In genomic region chr13:31051999-31052398, GRCh38 we compare ENCODE assay signal across 14 cellular contexts.
DNase-seq lines count a peak whose midpoint lies in the region; ATAC-seq, FAIRE-seq and TF ChIP-seq lines count a peak whose summit lies in the region.
"Had no signal": no experiment of that assay in that cellular context is flagged by ENCODE, and none has a peak within 500 bp of the region (broad histone marks: within the 10 kb centered on the region; RNA-seq: fewer than 3 reads in every experiment).

No MANE protein-coding gene starts in this region.

- H3K4me3 ChIP-seq in HepG2 (replicated peaks in 1 of 3; ENCODE audit: insufficient read depth in 1 of 3, low read depth in 2 of 3, low read length in 3 of 3) (no peak overlapping the region), right lobe of liver (no peak overlapping the region), SK-N-SH (ENCODE audit: low read depth in 2 of 2, low read length in 1 of 2) (no peak overlapping the region), stomach (no peak overlapping the region)
- H3K4me3 ChIP-seq: lower lobe of right lung, Peyer's patch had no signal

- TF ChIP-seq CTCF in HepG2 (CRISPR knock-in tag; IDR thresholded peaks at IDR 0.05) (no peak), right lobe of liver (IDR thresholded peaks at IDR 0.05) (no peak), SK-N-SH (IDR thresholded peaks at IDR 0.05) (peak; percentile 30), endothelial cell (IDR thresholded peaks at IDR 0.05; ENCODE audit: unreplicated experiment) (no peak), type B pancreatic cell (conservative IDR thresholded peaks at IDR 0.05) (peak; percentile 39), stomach (IDR thresholded peaks at IDR 0.05) (no peak)

- H3K36me3 ChIP-seq in HepG2 (replicated peaks in 1 of 2; ENCODE audit: control insufficient read depth in 1 of 2, insufficient read depth in 2 of 2, low read length in 2 of 2) (no peaks in the 10 kb centered on the region), right lobe of liver (no peaks in the 10 kb centered on the region), SK-N-SH (replicated peaks in 1 of 2; ENCODE audit: control insufficient read depth in 1 of 2, insufficient read depth in 2 of 2, low read length in 1 of 2) (no peaks in the 10 kb centered on the region), stomach (no peaks in the 10 kb centered on the region)
- H3K36me3 ChIP-seq: lower lobe of right lung, Peyer's patch had no signal

- FAIRE-seq in HepG2 (lab: Jason Lieb, UNC) = no peak

- H2AFZ ChIP-seq in HepG2 (ENCODE audit: low read length) (no peak overlapping the region), SK-N-SH (ENCODE audit: low read depth) (no peak overlapping the region)

- CTCF ChIA-PET in HepG2 (lab: Yijun Ruan, JAX; ENCODE audit: low intra/inter-chr PET ratio, low total read pairs) (no interaction called here), SK-N-SH (lab: Yijun Ruan, JAX) (interaction anchor here (0.8 to 4.0 kb wide), 4 partner anchors 15 to 185 kb away, joined by 3 to 20 read pairs (median 3); no protein-coding TSS in a partner anchor)

- H3F3A ChIP-seq in SK-N-SH (replicated peaks; ENCODE audit: insufficient read depth) = peaks cover 11% of the 10 kb centered on the region

- WGBS in HepG2 (ENCODE audit: low lambda C conversion rate) = 30% methylated on average over 7 of the region's 8 CpGs
- 69% methylated on average over 8 of the region's 8 CpGs for WGBS in right lobe of liver (ENCODE audit: insufficient coverage, low coverage, low lambda C conversion rate, missing lambda C conversion rate)
- 97% methylated on average over 8 of the region's 8 CpGs for WGBS in SK-N-SH (ENCODE audit: low lambda C conversion rate)
- WGBS in stomach, 5 donors = 73 to 87% (median 85%) methylated on average over 8 of the region's 8 CpGs

- ATAC-seq in HepG2 (peak; percentile 57; the same call in 2 of the 3 replicates), right lobe of liver (no peak), GM19351 (IDR thresholded peaks at IDR 0.05; ENCODE audit: unreplicated experiment) (no peak), HG03025 (IDR thresholded peaks at IDR 0.05; ENCODE audit: low FRiP score, unreplicated experiment) (no peak)
- ATAC-seq: lower lobe of right lung had no signal

- H3K27ac Mint-ChIP-seq in endothelial cell (ENCODE audit: unreplicated experiment) = no peak overlapping the region
- H3K27ac Mint-ChIP-seq in type B pancreatic cell = no peak overlapping the region
- H3K27ac Mint-ChIP-seq: nephron had no signal

- H4K20me1 ChIP-seq in HepG2 (ENCODE audit: insufficient read depth, low read length) (no peaks in the 10 kb centered on the region), SK-N-SH (ENCODE audit: insufficient read depth) (no peaks in the 10 kb centered on the region)

- peaks cover 3% of the 10 kb centered on the region for H3K27me3 Mint-ChIP-seq in endothelial cell (ENCODE audit: unreplicated experiment)
- H3K27me3 Mint-ChIP-seq in type B pancreatic cell = peaks cover 21% of the 10 kb centered on the region

- no peak overlapping the region for H3K27ac ChIP-seq in HepG2 (ENCODE audit: extremely low read length, insufficient read depth, low read length)
- no peak overlapping the region for H3K27ac ChIP-seq in right lobe of liver
- H3K27ac ChIP-seq in SK-N-SH (ENCODE audit: low read depth in 2 of 2, low read length in 1 of 2) = no peak overlapping the region
- no peak overlapping the region for H3K27ac ChIP-seq in stomach
- H3K27ac ChIP-seq: lower lobe of right lung, Peyer's patch had no signal

- no peaks in the 10 kb centered on the region for H3K9me2 ChIP-seq in SK-N-SH

- H3K9ac ChIP-seq in HepG2 (ENCODE audit: insufficient read depth, low read depth, low read length) (no peak overlapping the region), SK-N-SH (no peak overlapping the region)

- H3K27me3 ChIP-seq in HepG2 (ENCODE audit: control insufficient read depth in 1 of 2, insufficient read depth in 2 of 2, low read length in 2 of 2) = peaks cover 0 to 10% of the 10 kb centered on the region in 2 experiments; a peak in 2 of 5 replicates
- no peaks in the 10 kb centered on the region for H3K27me3 ChIP-seq in right lobe of liver
- H3K27me3 ChIP-seq in SK-N-SH (ENCODE audit: insufficient read depth) = no peaks in the 10 kb centered on the region
- peaks cover 0 to 6% (median 0%) of the 10 kb centered on the region in 3 donors for H3K27me3 ChIP-seq in stomach
- H3K27me3 ChIP-seq: Peyer's patch had no signal

- DNase-seq in HepG2 (ENCODE audit: low spot score) (no peak), right lobe of liver (no peak), SK-N-SH (no peak), endothelial cell (ENCODE audit: low spot score) (peak; percentile 19), type B pancreatic cell (ENCODE audit: extremely low spot score, unreplicated experiment) (no peak), stomach (no peak)
- DNase-seq: activated naive CD4-positive, alpha-beta T cell; COR-L47; Kasumi-1; lower lobe of right lung had no signal

- H3K4me2 ChIP-seq in HepG2 (ENCODE audit: low read depth, low read length) (no peak overlapping the region), SK-N-SH (no peak overlapping the region)

- no peak overlapping the region for H3K4me3 Mint-ChIP-seq in endothelial cell (ENCODE audit: unreplicated experiment)
- no peak overlapping the region for H3K4me3 Mint-ChIP-seq in type B pancreatic cell
- H3K4me3 Mint-ChIP-seq: nephron had no signal

- POLR2A ChIA-PET in HepG2 (lab: Yijun Ruan, JAX) = no interaction called here
- POLR2A ChIA-PET in SK-N-SH (lab: Yijun Ruan, JAX) = no interaction called here

- H3K9me3 Mint-ChIP-seq in endothelial cell (ENCODE audit: unreplicated experiment) (no peaks in the 10 kb centered on the region), type B pancreatic cell (no peaks in the 10 kb centered on the region)
- H3K9me3 Mint-ChIP-seq: nephron had no signal

- 0 out of 2 replicates have a peak, but pooled peaks cover under 1% of the 10 kb centered on the region for H3K4me1 ChIP-seq in HepG2 (ENCODE audit: insufficient read depth, low read length)
- no peaks in the 10 kb centered on the region for H3K4me1 ChIP-seq in right lobe of liver
- H3K4me1 ChIP-seq in SK-N-SH (ENCODE audit: control insufficient read depth in 1 of 2, insufficient read depth in 2 of 2, low read depth in 1 of 2, low read length in 1 of 2) = peaks cover 4 to 19% of the 10 kb centered on the region in 2 experiments
- H3K4me1 ChIP-seq in stomach = peaks cover 0 to 7% (median 2%) of the 10 kb centered on the region in 4 donors
- H3K4me1 ChIP-seq: Peyer's patch had no signal

- no TSS peak for BruUV-seq in HepG2 (replicated peaks; lab: Mats Ljungman, UMichigan)

- peaks cover 6% of the 10 kb centered on the region for H3K4me1 Mint-ChIP-seq in endothelial cell (ENCODE audit: unreplicated experiment)
- peaks cover 5% of the 10 kb centered on the region for H3K4me1 Mint-ChIP-seq in type B pancreatic cell (ENCODE audit: unreplicated experiment)
- H3K4me1 Mint-ChIP-seq: nephron had no signal

- H3K9me3 ChIP-seq in HepG2 (ENCODE audit: low read length) (no peaks in the 10 kb centered on the region), right lobe of liver (no peaks in the 10 kb centered on the region), SK-N-SH (no peaks in the 10 kb centered on the region), stomach (no peaks in the 10 kb centered on the region)
- H3K9me3 ChIP-seq: lower lobe of right lung, Peyer's patch had no signal

- in situ Hi-C loops in HepG2 (cut with HindIII; ENCODE audit: extremely low pct_ligation_motif_present, low pct_unique_long_range_greater_than_20kb) = no loop called here

- no peak for TF ChIP-seq RAD21 in HepG2 (CRISPR knock-in tag; IDR thresholded peaks at IDR 0.05)
- no peak for TF ChIP-seq RAD21 in SK-N-SH (IDR thresholded peaks at IDR 0.05; ENCODE audit: low read length)

- TF ChIP-seq EP300 in HepG2 (IDR thresholded peaks at IDR 0.05; ENCODE audit: low read depth in 2 of 2, low read length in 2 of 2) (no peak), HepG2 (CRISPR knock-in tag; IDR thresholded peaks at IDR 0.05; ENCODE audit: borderline replicate concordance) (no peak), SK-N-SH (IDR thresholded peaks at IDR 0.05; ENCODE audit: borderline replicate concordance in 1 of 2, low read depth in 1 of 2, low read length in 1 of 2) (no peak), stomach (IDR thresholded peaks at IDR 0.05) (no peak)

- H3K36me3 Mint-ChIP-seq in endothelial cell (ENCODE audit: low read depth, unreplicated experiment) (no peaks in the 10 kb centered on the region), type B pancreatic cell (no peaks in the 10 kb centered on the region)

- no peak for TF ChIP-seq POLR2A in HepG2 (IDR thresholded peaks at IDR 0.05; ENCODE audit: insufficient read depth in 1 of 2, low read depth in 2 of 2, low read length in 2 of 2)
- no peak for TF ChIP-seq POLR2A in right lobe of liver (IDR thresholded peaks at IDR 0.05)
- TF ChIP-seq POLR2A in stomach (IDR thresholded peaks at IDR 0.05) = no peak

- H3K79me2 ChIP-seq in HepG2 (ENCODE audit: insufficient read depth, low read length) = no peaks in the 10 kb centered on the region
- no peaks in the 10 kb centered on the region for H3K79me2 ChIP-seq in SK-N-SH (ENCODE audit: insufficient read depth)

- intact Hi-C loops in HepG2 (cut with micrococcal nuclease; ENCODE audit: unreplicated experiment) (no loop called here), right lobe of liver (cut with DNase I) (no loop called here), stomach (cut with DNase I; ENCODE audit: low total_unique reads) (loop anchor here (10.0 kb wide), 1 partner anchor 187 kb away; no protein-coding TSS in a partner anchor)

TF ChIP-seq in HepG2, 621 proteins besides CTCF, POLR2A, EP300 and RAD21:
- TF ChIP-seq ZBTB7B (CRISPR knock-in tag; IDR thresholded peaks at IDR 0.05) = no peak
- TF ChIP-seq RXRB (CRISPR knock-in tag; IDR thresholded peaks at IDR 0.05; ENCODE audit: borderline replicate concordance) = no peak
- TF ChIP-seq CEBPB (IDR thresholded peaks at IDR 0.05; ENCODE audit: borderline replicate concordance, low read depth, low read length) = no peak

TF ChIP-seq in SK-N-SH, 30 proteins besides CTCF, POLR2A, EP300 and RAD21 (continues in another document):
- TF ChIP-seq GABPA (IDR thresholded peaks at IDR 0.05; ENCODE audit: low read depth) (no peak), NFIC (IDR thresholded peaks at IDR 0.05; ENCODE audit: borderline replicate concordance) (no peak), MXI1 (IDR thresholded peaks at IDR 0.05; ENCODE audit: low read depth, low read length) (no peak), CHD2 (IDR thresholded peaks at IDR 0.05; ENCODE audit: low read length, partially characterized antibody) (no peak), SIN3A (IDR thresholded peaks at IDR 0.05; ENCODE audit: borderline replicate concordance, low read depth, low read length) (no peak), POLR2AphosphoS5 (IDR thresholded peaks at IDR 0.05; ENCODE audit: low read depth, low read length) (no peak)

Comparison
In these comparisons a context has a peak if more than half of its experiments do, and no peak if none do; other contexts are left out.
1. CTCF ChIP-seq: peak in SK-N-SH (single experiment) and type B pancreatic cell (single experiment); none in HepG2 (single experiment), right lobe of liver (0 of 4), endothelial cell (single experiment) and stomach (0 of 7).
2. Of the 25 proteins assayed by ChIP-seq in both HepG2 and SK-N-SH: peak only in HepG2: none; only in SK-N-SH: CTCF; in both: none; in neither: 24.